Comparison of ENCODE assay signal across 14 cellular contexts in the genomic region with DNA sequence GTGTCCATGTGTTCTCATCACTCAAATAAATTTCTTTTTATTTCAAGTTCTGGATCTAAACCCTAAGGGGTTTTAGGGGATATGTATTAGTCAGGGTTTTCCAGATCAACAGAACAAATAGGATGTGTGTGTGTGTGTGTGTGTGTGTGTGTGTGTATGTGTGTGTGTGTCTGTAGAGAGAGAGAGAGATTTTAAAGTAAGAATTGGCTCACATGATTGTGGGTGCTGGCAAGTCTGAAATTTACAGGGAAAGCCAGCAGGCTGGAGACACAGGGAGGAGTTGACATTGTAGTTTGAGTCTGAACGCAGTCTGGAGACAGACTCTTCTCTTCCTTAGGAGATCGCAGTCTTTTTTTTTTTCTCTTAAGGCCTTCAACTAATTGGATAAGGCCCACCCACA.
DNase-seq lines count a peak whose midpoint lies in the region; TF ChIP-seq lines count a peak whose summit lies in the region.
"Had no signal": no experiment of that assay in that cellular context is flagged by ENCODE, and none has a peak within 500 bp of the region (broad histone marks: within the 10 kb centered on the region; RNA-seq: fewer than 3 reads in every experiment).

No MANE protein-coding gene starts in this region.

- intact Hi-C loops in esophagus muscularis mucosa (cut with DNase I), result no loop called here

- peak; percentile 56 for DNase-seq in NCI-H82 treated with DMSO at 0.1 percent for 48 hours (lab: John Stamatoyannopoulos, UW; ENCODE audit: unreplicated experiment)
- peak; percentile 40 for DNase-seq in fibroblast of peridontal ligament (ENCODE audit: extremely low read depth)
- no peak for DNase-seq in osteocyte (ENCODE audit: extremely low spot score, unreplicated experiment)
- no peak for DNase-seq in NCI-H2081 (lab: John Stamatoyannopoulos, UW)
- no peak for DNase-seq in esophagus muscularis mucosa (ENCODE audit: extremely low spot score)
- no peak for DNase-seq in NCI-H187 (lab: John Stamatoyannopoulos, UW)
- DNase-seq: Calu3; CD8-positive, alpha-beta T cell; DMS79 treated with DMSO at 0.1 percent for 48 hours; GM23248 had no signal

- TF ChIP-seq CTCF in osteocyte (IDR thresholded peaks at IDR 0.05) (no peak), esophagus muscularis mucosa (IDR thresholded peaks at IDR 0.05) (no peak)

- H3K27ac ChIP-seq in esophagus muscularis mucosa (replicated peaks in 1 of 4), result no peak overlapping the region
- H3K27ac ChIP-seq: BLaER1 treated with 17β-estradiol and CSF1 and Interleukin-3, amounts not matched to agents 10 nM and 100 nM; GM23248 had no signal

- no peak overlapping the region for H3K4me3 ChIP-seq in esophagus muscularis mucosa
- H3K4me3 ChIP-seq: BLaER1 treated with 17β-estradiol and CSF1 and Interleukin-3, amounts not matched to agents 10 nM and 100 nM; GM12878; GM23248; HAP-1 had no signal

- no peak for TF ChIP-seq EP300 in esophagus muscularis mucosa (IDR thresholded peaks at IDR 0.05)

- H3K9me3 Mint-ChIP-seq in osteocyte (ENCODE audit: unreplicated experiment), result no peaks in the 10 kb centered on the region

- peak overlapping the region; percentile 47 for H3K27ac Mint-ChIP-seq in osteocyte (ENCODE audit: unreplicated experiment)
- H3K27ac Mint-ChIP-seq: B cell; CD8-positive, alpha-beta T cell had no signal

- no peaks in the 10 kb centered on the region for H3K27me3 Mint-ChIP-seq in osteocyte (ENCODE audit: unreplicated experiment)
- H3K27me3 Mint-ChIP-seq: B cell had no signal

- H3K27me3 ChIP-seq in esophagus muscularis mucosa, result no peaks in the 10 kb centered on the region
- H3K27me3 ChIP-seq: BLaER1 treated with 17β-estradiol and CSF1 and Interleukin-3, amounts not matched to agents 10 nM and 100 nM had no signal

- TF ChIP-seq POLR2A in esophagus muscularis mucosa (IDR thresholded peaks at IDR 0.05; ENCODE audit: low read depth), result no peak

- H3K4me1 ChIP-seq in esophagus muscularis mucosa, result peaks cover 7 to 16% (median 8%) of the 10 kb centered on the region in 4 donors

- no peaks in the 10 kb centered on the region for H3K9me3 ChIP-seq in esophagus muscularis mucosa
- H3K9me3 ChIP-seq: HAP-1 had no signal

- H3K4me1 Mint-ChIP-seq in osteocyte (ENCODE audit: unreplicated experiment), result peaks cover 62% of the 10 kb centered on the region
- H3K4me1 Mint-ChIP-seq: B cell had no signal

- H3K36me3 Mint-ChIP-seq in osteocyte (ENCODE audit: unreplicated experiment), result no peaks in the 10 kb centered on the region
- H3K36me3 Mint-ChIP-seq: CD8-positive, alpha-beta T cell had no signal

- H3K4me3 Mint-ChIP-seq in osteocyte (ENCODE audit: unreplicated experiment), result no peak overlapping the region
- H3K4me3 Mint-ChIP-seq: B cell; CD8-positive, alpha-beta T cell had no signal

- 91% methylated on average over 2 of the region's 2 CpGs for WGBS in esophagus muscularis mucosa

- H3K36me3 ChIP-seq in esophagus muscularis mucosa, result no peaks in the 10 kb centered on the region
- H3K36me3 ChIP-seq: HAP-1 had no signal

Comparison
In these comparisons a context has a peak if more than half of its experiments do, and no peak if none do; other contexts are left out.
1. DNase-seq: peak in NCI-H82 treated with DMSO at 0.1 percent for 48 hours (single experiment) and fibroblast of peridontal ligament (single experiment); none in osteocyte (single experiment), NCI-H2081 (0 of 2), esophagus muscularis mucosa (single experiment) and NCI-H187 (0 of 2).